1 cellular context compared by ENCODE assay signal in genomic region chr7:158166386-158167340, GRCh38.
TF ChIP-seq lines count a peak whose summit lies in the region.

No MANE protein-coding gene starts in this region.

TF ChIP-seq in HepG2, 621 proteins besides CTCF, POLR2A, EP300 and RAD21 (continued from another document):
- TF ChIP-seq ZBTB40 (IDR thresholded peaks at IDR 0.05) (no peak), ZBTB40 (CRISPR knock-in tag; IDR thresholded peaks at IDR 0.05) (no peak), KIAA2018 (CRISPR knock-in tag; IDR thresholded peaks at IDR 0.05; ENCODE audit: borderline replicate concordance) (no peak)
TF ChIP-seq in HepG2: peak in this region for 0.
